In the genomic region with DNA sequence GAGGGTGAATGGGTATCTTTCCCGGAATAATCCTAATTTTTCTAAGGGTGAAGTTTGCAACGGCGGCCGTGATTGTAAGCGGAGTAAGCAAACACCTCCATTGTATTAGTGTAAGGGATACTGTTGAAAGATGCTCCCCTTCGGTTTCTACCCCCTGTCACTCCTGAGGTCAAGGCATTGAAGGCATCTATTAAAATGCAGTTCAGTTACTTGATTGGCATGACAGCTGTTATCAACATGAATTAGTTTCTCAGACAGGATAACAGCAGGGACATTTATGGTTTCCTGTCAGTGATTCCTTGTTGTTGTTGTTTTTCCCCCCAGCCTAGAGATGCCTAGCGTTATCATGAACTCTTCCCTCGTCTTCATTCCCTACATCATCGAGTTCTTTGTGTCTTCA, we compare ENCODE assay signal across 8 cellular contexts. TPM values are rescaled to one million over a fixed set of nuclear protein-coding genes. Genes with fewer than 3 reads are reported as not detected.
DNase-seq lines count a peak whose midpoint lies in the region; ATAC-seq and TF ChIP-seq lines count a peak whose summit lies in the region.

No MANE protein-coding gene starts in this region.

- no peak overlapping the region for H2BK15ac ChIP-seq in mesendoderm (replicated peaks; ENCODE audit: low read depth)

- peak overlapping the region; percentile 4 for H2AFZ ChIP-seq in ACC112 (ENCODE audit: low read length, unreplicated experiment)

- no peak for TF ChIP-seq CTCF in astrocyte of the spinal cord (IDR thresholded peaks at IDR 0.05; ENCODE audit: low read depth, low read length)

- ATAC-seq in HG02938 (IDR thresholded peaks at IDR 0.05; ENCODE audit: unreplicated experiment), result peak; percentile 29
- ATAC-seq in HG03521 (IDR thresholded peaks at IDR 0.05; ENCODE audit: unreplicated experiment), result no peak
- ATAC-seq in HG02840 (IDR thresholded peaks at IDR 0.05; ENCODE audit: low FRiP score, unreplicated experiment), result no peak
- no peak for ATAC-seq in HG03139 (IDR thresholded peaks at IDR 0.05; ENCODE audit: unreplicated experiment)

- peak overlapping the region; percentile 16; the same call in 1 of the 2 replicates for H3K27ac ChIP-seq in ACC112 (ENCODE audit: low read depth, low read length)
- H3K27ac ChIP-seq in mesendoderm (ENCODE audit: low read depth, low read length), result no peak overlapping the region

- no peak overlapping the region for H4K5ac ChIP-seq in mesendoderm (ENCODE audit: low read length)

- H3K27me3 ChIP-seq in ACC112 (ENCODE audit: insufficient read depth, low read length) (no peaks in the 10 kb centered on the region), mesendoderm (ENCODE audit: insufficient read depth, low read length, poor library complexity) (no peaks in the 10 kb centered on the region)

- H3K36me3 ChIP-seq in ACC112 (ENCODE audit: insufficient read depth, low read length) (no peaks in the 10 kb centered on the region), mesendoderm (ENCODE audit: control insufficient read depth, insufficient read depth, low read length) (no peaks in the 10 kb centered on the region)

- H3K9ac ChIP-seq in mesendoderm (ENCODE audit: low read length), result peak overlapping the region; percentile 65

- H2BK120ac ChIP-seq in mesendoderm (ENCODE audit: low read depth, low read length), result no peak overlapping the region

- no CpG with 5 or more reads among the region's 9 CpGs for WGBS in mesendoderm (ENCODE audit: extremely low coverage, insufficient coverage, low lambda C conversion rate)

- no peak overlapping the region for H3K23ac ChIP-seq in mesendoderm (ENCODE audit: low read length)

- H3K4ac ChIP-seq in mesendoderm (ENCODE audit: low read depth, low read length), result no peak overlapping the region

- H4K8ac ChIP-seq in mesendoderm (ENCODE audit: low read depth, low read length), result no peak overlapping the region

- DNase-seq in astrocyte of the spinal cord (ENCODE audit: low read depth, low spot score) (no peak), mesendoderm (no peak), NCI-H2107 (lab: John Stamatoyannopoulos, UW) (no peak)

- H3K4me3 ChIP-seq in ACC112 (ENCODE audit: low read depth, low read length) (peak overlapping the region; percentile 89), astrocyte of the spinal cord (ENCODE audit: low read depth, low read length) (peak overlapping the region; percentile 68), mesendoderm (ENCODE audit: low read length) (peak overlapping the region; percentile 54)

- no peaks in the 10 kb centered on the region for H3K79me1 ChIP-seq in mesendoderm (ENCODE audit: low read length)

- H2BK5ac ChIP-seq in mesendoderm (ENCODE audit: low read length), result no peak overlapping the region

- peaks cover 3% of the 10 kb centered on the region for H3K79me2 ChIP-seq in ACC112 (ENCODE audit: control insufficient read depth, insufficient read depth, low read length, unreplicated experiment)
- H3K79me2 ChIP-seq in mesendoderm (ENCODE audit: control insufficient read depth, insufficient read depth, low read length), result no peaks in the 10 kb centered on the region

- H3K56ac ChIP-seq in mesendoderm (ENCODE audit: low read length), result peak overlapping the region; percentile 67

- H3K4me2 ChIP-seq in mesendoderm (ENCODE audit: low read length), result peak overlapping the region; percentile 46

- in situ Hi-C loops in astrocyte of the spinal cord (cut with HindIII; ENCODE audit: low sequenced_read_pairs), result no loop called here

- peaks cover 3% of the 10 kb centered on the region for H3K4me1 ChIP-seq in ACC112 (ENCODE audit: control insufficient read depth, insufficient read depth, low read length, unreplicated experiment)
- H3K4me1 ChIP-seq in mesendoderm (ENCODE audit: control insufficient read depth, low read depth, low read length), result no peaks in the 10 kb centered on the region

- H2AK5ac ChIP-seq in mesendoderm (ENCODE audit: low read length), result no peak overlapping the region

- no peak overlapping the region for H3K18ac ChIP-seq in mesendoderm (ENCODE audit: low read length)

RNA-seq across cellular contexts. Expression of a gene that starts 0.6 kb away (rescaled TPM):
- 15.8 TPM for polyA plus RNA-seq in mesendoderm (2013, experiment 1 of 2)
- polyA plus RNA-seq in mesendoderm (2013, experiment 2 of 2), result 16.7 TPM

RNA-seq across cellular contexts. Expression of a gene that starts 45.2 kb away (rescaled TPM):
- not detected for polyA plus RNA-seq in mesendoderm (2013, experiment 1 of 2)
- not detected for polyA plus RNA-seq in mesendoderm (2013, experiment 2 of 2)
